Comparison of ENCODE assay signal across 18 cellular contexts in genomic region chr1:228146761-228147693, GRCh38. TPM values are rescaled to one million over a fixed set of nuclear protein-coding genes. Genes with fewer than 3 reads are reported as not detected.
A peak's percentile ranks its signal among the peaks of the same experiment; 100 is the strongest.
DNase-seq lines count a peak whose midpoint lies in the region; ATAC-seq and TF ChIP-seq lines count a peak whose summit lies in the region.
"Had no signal": no experiment of that assay in that cellular context is flagged by ENCODE, and none has a peak within 500 bp of the region (broad histone marks: within the 10 kb centered on the region; RNA-seq: fewer than 3 reads in every experiment).

No MANE protein-coding gene starts in this region.

- TF ChIP-seq RAD21 in SK-N-SH (IDR thresholded peaks at IDR 0.05; ENCODE audit: low read length): no peak

- H4K20me1 ChIP-seq in SK-N-SH (ENCODE audit: insufficient read depth): peaks cover 56% of the 10 kb centered on the region
- H4K20me1 ChIP-seq in MM.1S (ENCODE audit: insufficient read depth, low read length): peaks cover 28% of the 10 kb centered on the region

- 100% methylated on average over 8 of the region's 32 CpGs for WGBS in SK-N-SH (ENCODE audit: low lambda C conversion rate)
- 88 to 90% (median 90%) methylated on average over 26 to 32 of the region's 32 CpGs for WGBS in ovary, 3 donors

- H3K36me3 ChIP-seq in SK-N-SH (replicated peaks in 1 of 2; ENCODE audit: control insufficient read depth in 1 of 2, insufficient read depth in 2 of 2, low read length in 1 of 2) (peaks cover under 1 to 36% of the 10 kb centered on the region in 2 experiments), RWPE2 (ENCODE audit: low read depth) (peaks cover 7% of the 10 kb centered on the region; the same call in 1 of the 2 replicates), ovary (no peaks in the 10 kb centered on the region), MM.1S (replicated peaks; ENCODE audit: insufficient read depth, low read length) (peaks cover 6% of the 10 kb centered on the region; the same call in 1 of the 2 replicates)
- H3K36me3 ChIP-seq: prostate gland had no signal

- H3K4me3 ChIP-seq in SK-N-SH (ENCODE audit: low read depth in 2 of 2, low read length in 1 of 2) (no peak overlapping the region), RWPE2 (ENCODE audit: severe bottlenecking) (no peak overlapping the region), ovary (no peak overlapping the region), MM.1S (ENCODE audit: low read length) (no peak overlapping the region)
- H3K4me3 ChIP-seq: prostate gland had no signal

- ATAC-seq in SK-N-SH treated with all-trans-retinoic acid at 6 μM for 48 hours (no peak), RWPE2 (ENCODE audit: low read depth) (no peak)
- ATAC-seq: foreskin keratinocyte had no signal

- H2AFZ ChIP-seq in SK-N-SH (ENCODE audit: low read depth) (no peak overlapping the region), MM.1S (ENCODE audit: low read length) (no peak overlapping the region)

- TF ChIP-seq POLR2A in ovary (IDR thresholded peaks at IDR 0.05): no peak

- TF ChIP-seq CTCF in SK-N-SH (IDR thresholded peaks at IDR 0.05) (no peak), RWPE2 (IDR thresholded peaks at IDR 0.05; ENCODE audit: poor library complexity, severe bottlenecking) (no peak), ovary (IDR thresholded peaks at IDR 0.05) (no peak), MM.1S (IDR thresholded peaks at IDR 0.05; ENCODE audit: low read length) (no peak)

- peaks cover 50% of the 10 kb centered on the region for H3K79me2 ChIP-seq in SK-N-SH (ENCODE audit: insufficient read depth)
- peaks cover 56% of the 10 kb centered on the region for H3K79me2 ChIP-seq in MM.1S (ENCODE audit: low read length)

- TF ChIP-seq EP300 in SK-N-SH (IDR thresholded peaks at IDR 0.05; ENCODE audit: borderline replicate concordance in 1 of 2, low read depth in 1 of 2, low read length in 1 of 2): no peak
- no peak for TF ChIP-seq EP300 in ovary (IDR thresholded peaks at IDR 0.05)

- H3K9ac ChIP-seq in SK-N-SH: no peak overlapping the region
- H3K9ac ChIP-seq in MM.1S (ENCODE audit: low read length): no peak overlapping the region

- peak; percentile 22 for DNase-seq in SK-N-SH
- no peak for DNase-seq in RWPE2 (ENCODE audit: low spot score)
- DNase-seq in ovary: peak in 3 of 5 donors; percentile 39 to 46 (median 40)
- DNase-seq in H4 (ENCODE audit: low spot score): no peak
- DNase-seq in MM.1S: no peak
- DNase-seq: activated CD4-positive, CD25-positive, alpha-beta regulatory T cell; activated CD8-positive, alpha-beta memory T cell treated with anti-CD3 and anti-CD28 coated beads for 24 hours; activated gamma-delta T cell; anterior cingulate cortex; foreskin keratinocyte; IMR-90; NCI-H2029 treated with DMSO at 0.1 percent for 48 hours; NCI-H524; trophoblast cell had no signal

- intact Hi-C loops in ovary (cut with DNase I): no loop called here

- H3K27me3 ChIP-seq in SK-N-SH (ENCODE audit: insufficient read depth) (no peaks in the 10 kb centered on the region), RWPE2 (ENCODE audit: insufficient read depth, poor library complexity, severe bottlenecking) (no peaks in the 10 kb centered on the region), ovary (no peaks in the 10 kb centered on the region), MM.1S (replicated peaks; ENCODE audit: insufficient read depth, low read length) (no peaks in the 10 kb centered on the region)
- H3K27me3 ChIP-seq: foreskin keratinocyte had no signal

- H3F3A ChIP-seq in SK-N-SH (replicated peaks; ENCODE audit: insufficient read depth) (no peaks in the 10 kb centered on the region), MM.1S (ENCODE audit: insufficient read depth, low read length) (no peaks in the 10 kb centered on the region)

- no peak overlapping the region for H3K4me2 ChIP-seq in SK-N-SH
- no peak overlapping the region for H3K4me2 ChIP-seq in MM.1S (ENCODE audit: low read depth, low read length)

- CTCF ChIA-PET in SK-N-SH (lab: Yijun Ruan, JAX): interaction anchor here (5.4 kb wide), 1 partner anchor 19 kb away, joined by 24 read pairs; the partner anchor contains the start of gene IBA57

- H3K4me1 ChIP-seq in SK-N-SH (ENCODE audit: control insufficient read depth in 1 of 2, insufficient read depth in 2 of 2, low read depth in 1 of 2, low read length in 1 of 2) (peaks cover 14 to 22% of the 10 kb centered on the region in 2 experiments; a peak in 2 of 4 replicates), RWPE2 (ENCODE audit: insufficient read depth, poor library complexity, severe bottlenecking) (peaks cover 12% of the 10 kb centered on the region), ovary (ENCODE audit: insufficient read depth) (peaks cover 31% of the 10 kb centered on the region), MM.1S (ENCODE audit: low read length) (peaks cover 8% of the 10 kb centered on the region)
- H3K4me1 ChIP-seq: prostate gland had no signal

- H3K27ac ChIP-seq in SK-N-SH (ENCODE audit: low read depth in 2 of 2, low read length in 1 of 2) (no peak overlapping the region), RWPE2 (ENCODE audit: poor library complexity, severe bottlenecking) (peak overlapping the region; percentile 83), ovary (no peak overlapping the region), MM.1S (ENCODE audit: low read length) (no peak overlapping the region)
- H3K27ac ChIP-seq: 22Rv1, foreskin keratinocyte, prostate gland had no signal

- no peaks in the 10 kb centered on the region for H3K9me3 ChIP-seq in SK-N-SH
- H3K9me3 ChIP-seq in RWPE2 (ENCODE audit: severe bottlenecking): no peaks in the 10 kb centered on the region
- H3K9me3 ChIP-seq in ovary: no peaks in the 10 kb centered on the region
- H3K9me3 ChIP-seq in MM.1S (replicated peaks; ENCODE audit: insufficient read depth, low read length): no peaks in the 10 kb centered on the region
- H3K9me3 ChIP-seq: prostate gland had no signal

- no peaks in the 10 kb centered on the region for H3K9me2 ChIP-seq in SK-N-SH
- H3K9me2 ChIP-seq in MM.1S (replicated peaks; ENCODE audit: insufficient read depth, low read length): no peaks in the 10 kb centered on the region

- POLR2A ChIA-PET in SK-N-SH (lab: Yijun Ruan, JAX): no interaction called here

TF ChIP-seq in SK-N-SH, 30 proteins besides CTCF, POLR2A, EP300 and RAD21:
- no peak for TF ChIP-seq JUND (IDR thresholded peaks at IDR 0.05)

TF ChIP-seq in SK-N-SH treated with all-trans-retinoic acid at 6 μM for 48 hours, 23 proteins besides CTCF, POLR2A, EP300 and RAD21:
- TF ChIP-seq OSR1 (CRISPR knock-in tag; IDR thresholded peaks at IDR 0.05): no peak
- no peak for TF ChIP-seq ISL1 (CRISPR knock-in tag; IDR thresholded peaks at IDR 0.05)
- no peak for TF ChIP-seq ARNTL (CRISPR knock-in tag; IDR thresholded peaks at IDR 0.05; ENCODE audit: borderline replicate concordance, low read depth)

RNA-seq across cellular contexts. Expression of gene GJC2, which starts 2.7 kb away (rescaled TPM):
- polyA plus RNA-seq in SK-N-SH (2012; rRNA removed) (0.92 and 0.97 TPM in 2 replicates), ovary (1 to 10 TPM in 1 of 2 donors, under 1 TPM in 1; 0.18 to 2.3 TPM)
- polyA plus RNA-seq in SK-N-SH (2012; cell fraction: cytosol; rRNA removed): 0.50 and 0.69 TPM in 2 replicates
- polyA plus RNA-seq in SK-N-SH (2012; cell fraction: nucleus; rRNA removed): 2.1 and 2.9 TPM in 2 replicates
- total RNA-seq in ovary: 10 to 100 TPM in 2 of 7 donors, 1 to 10 TPM in 5; 2.2 to 12.6 (median 8.0) TPM
- total RNA-seq in H4 (2014; rRNA removed; shearing (Covaris generic)): 0.06 TPM in 1 of 2 replicates, not detected in the other
- polyA plus RNA-seq: CD14-positive monocyte had no signal

RNA-seq across cellular contexts. Expression of gene GUK1, which starts 6.9 kb away (rescaled TPM):
- polyA plus RNA-seq in SK-N-SH (2012; rRNA removed) (717 and 742 TPM in 2 replicates), ovary (100 to 1,000 TPM in 1 of 2 donors, 10 to 100 TPM in 1; 17.7 to 228 TPM)
- polyA plus RNA-seq in SK-N-SH (2012; cell fraction: cytosol; rRNA removed): 457 and 681 TPM in 2 replicates
- 521 and 537 TPM in 2 replicates for polyA plus RNA-seq in SK-N-SH (2012; cell fraction: nucleus; rRNA removed)
- 100 to 1,000 TPM; 129 to 256 (median 171) TPM for total RNA-seq in ovary
- total RNA-seq in H4 (2014; rRNA removed; shearing (Covaris generic)): 185 and 196 TPM in 2 replicates

RNA-seq across cellular contexts. Expression of gene IBA57, which starts 18.6 kb away (rescaled TPM):
- polyA plus RNA-seq in SK-N-SH (2012; rRNA removed) (1.8 TPM in 2 replicates), ovary (1 to 10 TPM; 2.8 to 5.8 TPM)
- 0.86 and 1.1 TPM in 2 replicates for polyA plus RNA-seq in SK-N-SH (2012; cell fraction: cytosol; rRNA removed)
- 4.4 TPM in 2 replicates for polyA plus RNA-seq in SK-N-SH (2012; cell fraction: nucleus; rRNA removed)
- 10 to 100 TPM in 4 of 7 donors, 1 to 10 TPM in 3; 3.7 to 14.5 (median 11.1) TPM for total RNA-seq in ovary
- total RNA-seq in H4 (2014; rRNA removed; shearing (Covaris generic)): 0.74 and 1.8 TPM in 2 replicates

RNA-seq across cellular contexts. Expression of gene MRPL55, which starts 37.9 kb away (rescaled TPM):
- polyA plus RNA-seq in SK-N-SH (2012; rRNA removed): 70.3 and 75.3 TPM in 2 replicates
- 27.2 and 49.1 TPM in 2 replicates for polyA plus RNA-seq in SK-N-SH (2012; cell fraction: cytosol; rRNA removed)
- 185 and 306 TPM in 2 replicates for polyA plus RNA-seq in SK-N-SH (2012; cell fraction: nucleus; rRNA removed)
- total RNA-seq in ovary: 10 to 100 TPM; 36.4 to 98.5 (median 43.3) TPM
- polyA plus RNA-seq in ovary: 10 to 100 TPM; 14.6 to 87.5 TPM
- 85.3 and 97.7 TPM in 2 replicates for total RNA-seq in H4 (2014; rRNA removed; shearing (Covaris generic))

RNA-seq across cellular contexts. Expression of gene C1orf35, which starts 43.9 kb away (rescaled TPM):
- polyA plus RNA-seq in SK-N-SH (2012; rRNA removed) (28.6 and 42.9 TPM in 2 replicates), ovary (10 to 100 TPM in 1 of 2 donors, 1 to 10 TPM in 1; 2.8 to 29.3 TPM)
- 17.8 and 24.9 TPM in 2 replicates for polyA plus RNA-seq in SK-N-SH (2012; cell fraction: cytosol; rRNA removed)
- polyA plus RNA-seq in SK-N-SH (2012; cell fraction: nucleus; rRNA removed): 107 and 195 TPM in 2 replicates
- 10 to 100 TPM; 16.0 to 24.7 (median 21.0) TPM for total RNA-seq in ovary
- total RNA-seq in H4 (2014; rRNA removed; shearing (Covaris generic)): 10.7 and 14.2 TPM in 2 replicates

Comparison
In these comparisons a context has a peak if more than half of its experiments do, and no peak if none do; other contexts are left out.
1. DNase-seq: peak in SK-N-SH (single experiment) and ovary (3 of 5); none in RWPE2 (single experiment), H4 (single experiment) and MM.1S (single experiment).